2 cellular contexts compared by ENCODE assay signal in the genomic region with DNA sequence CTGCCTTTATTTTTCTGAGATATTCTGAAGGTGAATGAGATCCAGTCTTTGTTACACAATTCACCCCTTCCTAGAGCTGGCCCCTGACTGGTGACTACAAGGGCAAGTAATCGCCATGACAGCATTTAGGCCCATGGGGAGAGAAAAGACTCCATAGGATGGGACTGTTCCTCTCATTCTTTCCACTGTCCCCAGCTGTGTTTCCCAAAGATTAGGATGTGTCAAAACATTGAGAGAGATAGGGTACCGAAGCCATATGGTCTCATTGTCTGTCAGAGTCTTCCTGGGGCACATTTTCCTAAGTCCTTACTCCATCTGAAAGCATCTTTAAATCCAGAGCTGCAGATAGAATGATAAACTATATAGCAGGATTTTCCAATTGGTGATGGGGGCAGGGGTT.
TF ChIP-seq lines count a peak whose summit lies in the region.

No MANE protein-coding gene starts in this region.

TF ChIP-seq in SK-N-SH, 30 proteins besides CTCF, POLR2A, EP300 and RAD21 (continued from another document):
- TF ChIP-seq, protein P1, sequence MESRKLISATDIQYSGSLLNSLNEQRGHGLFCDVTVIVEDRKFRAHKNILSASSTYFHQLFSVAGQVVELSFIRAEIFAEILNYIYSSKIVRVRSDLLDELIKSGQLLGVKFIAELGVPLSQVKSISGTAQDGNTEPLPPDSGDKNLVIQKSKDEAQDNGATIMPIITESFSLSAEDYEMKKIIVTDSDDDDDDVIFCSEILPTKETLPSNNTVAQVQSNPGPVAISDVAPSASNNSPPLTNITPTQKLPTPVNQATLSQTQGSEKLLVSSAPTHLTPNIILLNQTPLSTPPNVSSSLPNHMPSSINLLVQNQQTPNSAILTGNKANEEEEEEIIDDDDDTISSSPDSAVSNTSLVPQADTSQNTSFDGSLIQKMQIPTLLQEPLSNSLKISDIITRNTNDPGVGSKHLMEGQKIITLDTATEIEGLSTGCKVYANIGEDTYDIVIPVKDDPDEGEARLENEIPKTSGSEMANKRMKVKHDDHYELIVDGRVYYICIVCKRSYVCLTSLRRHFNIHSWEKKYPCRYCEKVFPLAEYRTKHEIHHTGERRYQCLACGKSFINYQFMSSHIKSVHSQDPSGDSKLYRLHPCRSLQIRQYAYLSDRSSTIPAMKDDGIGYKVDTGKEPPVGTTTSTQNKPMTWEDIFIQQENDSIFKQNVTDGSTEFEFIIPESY (IDR thresholded peaks at IDR 0.05; ENCODE audit: borderline replicate concordance, low read depth) = no peak
- TF ChIP-seq RFX5 (IDR thresholded peaks at IDR 0.05; ENCODE audit: low read length) = no peak
- TF ChIP-seq, protein P2, sequence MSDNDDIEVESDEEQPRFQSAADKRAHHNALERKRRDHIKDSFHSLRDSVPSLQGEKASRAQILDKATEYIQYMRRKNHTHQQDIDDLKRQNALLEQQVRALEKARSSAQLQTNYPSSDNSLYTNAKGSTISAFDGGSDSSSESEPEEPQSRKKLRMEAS (IDR thresholded peaks at IDR 0.05; ENCODE audit: low read depth) = no peak
- TF ChIP-seq YY1 (IDR thresholded peaks at IDR 0.05; ENCODE audit: low read depth) = no peak
- TF ChIP-seq FOXJ3 (CRISPR knock-in tag; IDR thresholded peaks at IDR 0.05) = no peak
- TF ChIP-seq TCF12 (IDR thresholded peaks at IDR 0.05) = no peak
- TF ChIP-seq, protein P3, sequence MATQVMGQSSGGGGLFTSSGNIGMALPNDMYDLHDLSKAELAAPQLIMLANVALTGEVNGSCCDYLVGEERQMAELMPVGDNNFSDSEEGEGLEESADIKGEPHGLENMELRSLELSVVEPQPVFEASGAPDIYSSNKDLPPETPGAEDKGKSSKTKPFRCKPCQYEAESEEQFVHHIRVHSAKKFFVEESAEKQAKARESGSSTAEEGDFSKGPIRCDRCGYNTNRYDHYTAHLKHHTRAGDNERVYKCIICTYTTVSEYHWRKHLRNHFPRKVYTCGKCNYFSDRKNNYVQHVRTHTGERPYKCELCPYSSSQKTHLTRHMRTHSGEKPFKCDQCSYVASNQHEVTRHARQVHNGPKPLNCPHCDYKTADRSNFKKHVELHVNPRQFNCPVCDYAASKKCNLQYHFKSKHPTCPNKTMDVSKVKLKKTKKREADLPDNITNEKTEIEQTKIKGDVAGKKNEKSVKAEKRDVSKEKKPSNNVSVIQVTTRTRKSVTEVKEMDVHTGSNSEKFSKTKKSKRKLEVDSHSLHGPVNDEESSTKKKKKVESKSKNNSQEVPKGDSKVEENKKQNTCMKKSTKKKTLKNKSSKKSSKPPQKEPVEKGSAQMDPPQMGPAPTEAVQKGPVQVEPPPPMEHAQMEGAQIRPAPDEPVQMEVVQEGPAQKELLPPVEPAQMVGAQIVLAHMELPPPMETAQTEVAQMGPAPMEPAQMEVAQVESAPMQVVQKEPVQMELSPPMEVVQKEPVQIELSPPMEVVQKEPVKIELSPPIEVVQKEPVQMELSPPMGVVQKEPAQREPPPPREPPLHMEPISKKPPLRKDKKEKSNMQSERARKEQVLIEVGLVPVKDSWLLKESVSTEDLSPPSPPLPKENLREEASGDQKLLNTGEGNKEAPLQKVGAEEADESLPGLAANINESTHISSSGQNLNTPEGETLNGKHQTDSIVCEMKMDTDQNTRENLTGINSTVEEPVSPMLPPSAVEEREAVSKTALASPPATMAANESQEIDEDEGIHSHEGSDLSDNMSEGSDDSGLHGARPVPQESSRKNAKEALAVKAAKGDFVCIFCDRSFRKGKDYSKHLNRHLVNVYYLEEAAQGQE (IDR thresholded peaks at IDR 0.05; ENCODE audit: low read depth, low read length) = no peak
- no peak for TF ChIP-seq TAF1 (IDR thresholded peaks at IDR 0.05; ENCODE audit: borderline replicate concordance, low read depth, low read length)
- no peak for TF ChIP-seq FOXM1 (IDR thresholded peaks at IDR 0.05; ENCODE audit: low read depth)
- TF ChIP-seq, protein P4, sequence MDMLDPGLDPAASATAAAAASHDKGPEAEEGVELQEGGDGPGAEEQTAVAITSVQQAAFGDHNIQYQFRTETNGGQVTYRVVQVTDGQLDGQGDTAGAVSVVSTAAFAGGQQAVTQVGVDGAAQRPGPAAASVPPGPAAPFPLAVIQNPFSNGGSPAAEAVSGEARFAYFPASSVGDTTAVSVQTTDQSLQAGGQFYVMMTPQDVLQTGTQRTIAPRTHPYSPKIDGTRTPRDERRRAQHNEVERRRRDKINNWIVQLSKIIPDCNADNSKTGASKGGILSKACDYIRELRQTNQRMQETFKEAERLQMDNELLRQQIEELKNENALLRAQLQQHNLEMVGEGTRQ (IDR thresholded peaks at IDR 0.05; ENCODE audit: borderline replicate concordance, low read depth, low read length) = no peak
- TF ChIP-seq CHD2 (IDR thresholded peaks at IDR 0.05; ENCODE audit: low read length, partially characterized antibody) = no peak
- TF ChIP-seq, protein P5, sequence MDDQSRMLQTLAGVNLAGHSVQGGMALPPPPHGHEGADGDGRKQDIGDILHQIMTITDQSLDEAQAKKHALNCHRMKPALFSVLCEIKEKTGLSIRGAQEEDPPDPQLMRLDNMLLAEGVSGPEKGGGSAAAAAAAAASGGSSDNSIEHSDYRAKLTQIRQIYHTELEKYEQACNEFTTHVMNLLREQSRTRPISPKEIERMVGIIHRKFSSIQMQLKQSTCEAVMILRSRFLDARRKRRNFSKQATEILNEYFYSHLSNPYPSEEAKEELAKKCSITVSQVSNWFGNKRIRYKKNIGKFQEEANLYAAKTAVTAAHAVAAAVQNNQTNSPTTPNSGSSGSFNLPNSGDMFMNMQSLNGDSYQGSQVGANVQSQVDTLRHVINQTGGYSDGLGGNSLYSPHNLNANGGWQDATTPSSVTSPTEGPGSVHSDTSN (IDR thresholded peaks at IDR 0.05) = no peak
- TF ChIP-seq MXI1 (IDR thresholded peaks at IDR 0.05; ENCODE audit: low read depth, low read length) = no peak
- no peak for TF ChIP-seq RCOR1 (IDR thresholded peaks at IDR 0.05; ENCODE audit: low read length)

TF ChIP-seq in SK-N-SH treated with all-trans-retinoic acid at 6 μM for 48 hours, 23 proteins besides CTCF, POLR2A, EP300 and RAD21 (continued from another document):
- TF ChIP-seq, protein P6, sequence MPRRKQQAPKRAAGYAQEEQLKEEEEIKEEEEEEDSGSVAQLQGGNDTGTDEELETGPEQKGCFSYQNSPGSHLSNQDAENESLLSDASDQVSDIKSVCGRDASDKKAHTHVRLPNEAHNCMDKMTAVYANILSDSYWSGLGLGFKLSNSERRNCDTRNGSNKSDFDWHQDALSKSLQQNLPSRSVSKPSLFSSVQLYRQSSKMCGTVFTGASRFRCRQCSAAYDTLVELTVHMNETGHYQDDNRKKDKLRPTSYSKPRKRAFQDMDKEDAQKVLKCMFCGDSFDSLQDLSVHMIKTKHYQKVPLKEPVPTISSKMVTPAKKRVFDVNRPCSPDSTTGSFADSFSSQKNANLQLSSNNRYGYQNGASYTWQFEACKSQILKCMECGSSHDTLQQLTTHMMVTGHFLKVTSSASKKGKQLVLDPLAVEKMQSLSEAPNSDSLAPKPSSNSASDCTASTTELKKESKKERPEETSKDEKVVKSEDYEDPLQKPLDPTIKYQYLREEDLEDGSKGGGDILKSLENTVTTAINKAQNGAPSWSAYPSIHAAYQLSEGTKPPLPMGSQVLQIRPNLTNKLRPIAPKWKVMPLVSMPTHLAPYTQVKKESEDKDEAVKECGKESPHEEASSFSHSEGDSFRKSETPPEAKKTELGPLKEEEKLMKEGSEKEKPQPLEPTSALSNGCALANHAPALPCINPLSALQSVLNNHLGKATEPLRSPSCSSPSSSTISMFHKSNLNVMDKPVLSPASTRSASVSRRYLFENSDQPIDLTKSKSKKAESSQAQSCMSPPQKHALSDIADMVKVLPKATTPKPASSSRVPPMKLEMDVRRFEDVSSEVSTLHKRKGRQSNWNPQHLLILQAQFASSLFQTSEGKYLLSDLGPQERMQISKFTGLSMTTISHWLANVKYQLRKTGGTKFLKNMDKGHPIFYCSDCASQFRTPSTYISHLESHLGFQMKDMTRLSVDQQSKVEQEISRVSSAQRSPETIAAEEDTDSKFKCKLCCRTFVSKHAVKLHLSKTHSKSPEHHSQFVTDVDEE (CRISPR knock-in tag; IDR thresholded peaks at IDR 0.05) = no peak
TF ChIP-seq in SK-N-SH treated with all-trans-retinoic acid at 6 μM for 48 hours: peak in this region for 0.
